Comparison of ENCODE assay signal across 1 cellular context in the genomic region with DNA sequence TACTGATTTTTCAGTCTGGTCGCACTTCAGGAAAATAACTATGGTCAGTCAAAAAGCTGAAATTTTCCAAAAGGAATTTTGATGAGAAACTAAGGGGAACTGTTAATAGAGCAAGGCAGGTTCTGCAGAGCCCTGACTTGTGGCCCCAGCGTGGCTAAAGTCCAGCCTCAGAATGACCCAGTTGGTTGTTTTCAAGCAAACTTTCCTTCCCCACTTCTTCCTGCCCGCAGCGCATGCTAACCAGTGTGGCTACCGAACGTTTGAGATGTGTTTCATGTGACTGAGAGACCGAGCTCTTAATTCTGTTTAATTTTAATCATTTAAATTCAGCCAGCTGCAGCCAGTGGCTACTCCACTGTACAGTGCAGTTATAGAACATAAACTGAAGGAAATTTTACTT.
TF ChIP-seq lines count a peak whose summit lies in the region.

No MANE protein-coding gene starts in this region.

TF ChIP-seq in HepG2, 621 proteins besides CTCF, POLR2A, EP300 and RAD21:
- peak; percentile 58 for TF ChIP-seq HNF4G (IDR thresholded peaks at IDR 0.05; ENCODE audit: borderline replicate concordance, low read depth, low read length)
- TF ChIP-seq HNF4G (CRISPR knock-in tag; IDR thresholded peaks at IDR 0.05; ENCODE audit: borderline replicate concordance, low read depth), result no peak
- peak; percentile 60; the same call in 1 of the 2 replicates for TF ChIP-seq ZNF264 (CRISPR knock-in tag; IDR thresholded peaks at IDR 0.05)
- TF ChIP-seq, protein P1, sequence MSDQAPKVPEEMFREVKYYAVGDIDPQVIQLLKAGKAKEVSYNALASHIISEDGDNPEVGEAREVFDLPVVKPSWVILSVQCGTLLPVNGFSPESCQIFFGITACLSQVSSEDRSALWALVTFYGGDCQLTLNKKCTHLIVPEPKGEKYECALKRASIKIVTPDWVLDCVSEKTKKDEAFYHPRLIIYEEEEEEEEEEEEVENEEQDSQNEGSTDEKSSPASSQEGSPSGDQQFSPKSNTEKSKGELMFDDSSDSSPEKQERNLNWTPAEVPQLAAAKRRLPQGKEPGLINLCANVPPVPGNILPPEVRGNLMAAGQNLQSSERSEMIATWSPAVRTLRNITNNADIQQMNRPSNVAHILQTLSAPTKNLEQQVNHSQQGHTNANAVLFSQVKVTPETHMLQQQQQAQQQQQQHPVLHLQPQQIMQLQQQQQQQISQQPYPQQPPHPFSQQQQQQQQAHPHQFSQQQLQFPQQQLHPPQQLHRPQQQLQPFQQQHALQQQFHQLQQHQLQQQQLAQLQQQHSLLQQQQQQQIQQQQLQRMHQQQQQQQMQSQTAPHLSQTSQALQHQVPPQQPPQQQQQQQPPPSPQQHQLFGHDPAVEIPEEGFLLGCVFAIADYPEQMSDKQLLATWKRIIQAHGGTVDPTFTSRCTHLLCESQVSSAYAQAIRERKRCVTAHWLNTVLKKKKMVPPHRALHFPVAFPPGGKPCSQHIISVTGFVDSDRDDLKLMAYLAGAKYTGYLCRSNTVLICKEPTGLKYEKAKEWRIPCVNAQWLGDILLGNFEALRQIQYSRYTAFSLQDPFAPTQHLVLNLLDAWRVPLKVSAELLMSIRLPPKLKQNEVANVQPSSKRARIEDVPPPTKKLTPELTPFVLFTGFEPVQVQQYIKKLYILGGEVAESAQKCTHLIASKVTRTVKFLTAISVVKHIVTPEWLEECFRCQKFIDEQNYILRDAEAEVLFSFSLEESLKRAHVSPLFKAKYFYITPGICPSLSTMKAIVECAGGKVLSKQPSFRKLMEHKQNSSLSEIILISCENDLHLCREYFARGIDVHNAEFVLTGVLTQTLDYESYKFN (CRISPR knock-in tag; conservative IDR thresholded peaks at IDR 0.05), result peak; percentile 71
- TF ChIP-seq KLF11 (CRISPR knock-in tag; IDR thresholded peaks at IDR 0.05), result no peak
- TF ChIP-seq, protein P2, sequence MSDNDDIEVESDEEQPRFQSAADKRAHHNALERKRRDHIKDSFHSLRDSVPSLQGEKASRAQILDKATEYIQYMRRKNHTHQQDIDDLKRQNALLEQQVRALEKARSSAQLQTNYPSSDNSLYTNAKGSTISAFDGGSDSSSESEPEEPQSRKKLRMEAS (IDR thresholded peaks at IDR 0.05), result peak; percentile 35; the same call in 1 of the 2 replicates
- TF ChIP-seq ARNT (IDR thresholded peaks at IDR 0.05), result no peak
- TF ChIP-seq ETV5 (CRISPR knock-in tag; IDR thresholded peaks at IDR 0.05; ENCODE audit: borderline replicate concordance), result peak; percentile 23; the same call in 1 of the 2 replicates
- TF ChIP-seq NCOR1 (IDR thresholded peaks at IDR 0.05; ENCODE audit: borderline replicate concordance, low read length), result 0 out of 2 replicates have a peak, but pooled peaks have one; percentile 39
- TF ChIP-seq, protein P3, sequence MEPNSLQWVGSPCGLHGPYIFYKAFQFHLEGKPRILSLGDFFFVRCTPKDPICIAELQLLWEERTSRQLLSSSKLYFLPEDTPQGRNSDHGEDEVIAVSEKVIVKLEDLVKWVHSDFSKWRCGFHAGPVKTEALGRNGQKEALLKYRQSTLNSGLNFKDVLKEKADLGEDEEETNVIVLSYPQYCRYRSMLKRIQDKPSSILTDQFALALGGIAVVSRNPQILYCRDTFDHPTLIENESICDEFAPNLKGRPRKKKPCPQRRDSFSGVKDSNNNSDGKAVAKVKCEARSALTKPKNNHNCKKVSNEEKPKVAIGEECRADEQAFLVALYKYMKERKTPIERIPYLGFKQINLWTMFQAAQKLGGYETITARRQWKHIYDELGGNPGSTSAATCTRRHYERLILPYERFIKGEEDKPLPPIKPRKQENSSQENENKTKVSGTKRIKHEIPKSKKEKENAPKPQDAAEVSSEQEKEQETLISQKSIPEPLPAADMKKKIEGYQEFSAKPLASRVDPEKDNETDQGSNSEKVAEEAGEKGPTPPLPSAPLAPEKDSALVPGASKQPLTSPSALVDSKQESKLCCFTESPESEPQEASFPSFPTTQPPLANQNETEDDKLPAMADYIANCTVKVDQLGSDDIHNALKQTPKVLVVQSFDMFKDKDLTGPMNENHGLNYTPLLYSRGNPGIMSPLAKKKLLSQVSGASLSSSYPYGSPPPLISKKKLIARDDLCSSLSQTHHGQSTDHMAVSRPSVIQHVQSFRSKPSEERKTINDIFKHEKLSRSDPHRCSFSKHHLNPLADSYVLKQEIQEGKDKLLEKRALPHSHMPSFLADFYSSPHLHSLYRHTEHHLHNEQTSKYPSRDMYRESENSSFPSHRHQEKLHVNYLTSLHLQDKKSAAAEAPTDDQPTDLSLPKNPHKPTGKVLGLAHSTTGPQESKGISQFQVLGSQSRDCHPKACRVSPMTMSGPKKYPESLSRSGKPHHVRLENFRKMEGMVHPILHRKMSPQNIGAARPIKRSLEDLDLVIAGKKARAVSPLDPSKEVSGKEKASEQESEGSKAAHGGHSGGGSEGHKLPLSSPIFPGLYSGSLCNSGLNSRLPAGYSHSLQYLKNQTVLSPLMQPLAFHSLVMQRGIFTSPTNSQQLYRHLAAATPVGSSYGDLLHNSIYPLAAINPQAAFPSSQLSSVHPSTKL (CRISPR knock-in tag; IDR thresholded peaks at IDR 0.05), result peak; percentile 34; the same call in 1 of the 2 replicates
- peak; percentile 36 for TF ChIP-seq SALL1 (CRISPR knock-in tag; IDR thresholded peaks at IDR 0.05)
- no peak for TF ChIP-seq RFX5 (IDR thresholded peaks at IDR 0.05; ENCODE audit: low read depth, low read length)
- TF ChIP-seq KDM4B (CRISPR knock-in tag; IDR thresholded peaks at IDR 0.05), result no peak
- peak; percentile 40 for TF ChIP-seq SAP130 (CRISPR knock-in tag; IDR thresholded peaks at IDR 0.05; ENCODE audit: low read depth)
- TF ChIP-seq ZNF644 (CRISPR knock-in tag; IDR thresholded peaks at IDR 0.05; ENCODE audit: low read depth), result 0 out of 2 replicates have a peak, but pooled peaks have one; percentile 19
- TF ChIP-seq STAG1 (CRISPR knock-in tag; IDR thresholded peaks at IDR 0.05), result 0 out of 2 replicates have a peak, but pooled peaks have one; percentile 9
- TF ChIP-seq ZNF292 (CRISPR knock-in tag; IDR thresholded peaks at IDR 0.05; ENCODE audit: borderline replicate concordance, low read depth), result 0 out of 2 replicates have a peak, but pooled peaks have one; percentile 59
- TF ChIP-seq MIXL1 (CRISPR knock-in tag; IDR thresholded peaks at IDR 0.05), result 0 out of 2 replicates have a peak, but pooled peaks have one; percentile 39
- no peak for TF ChIP-seq SNAI1 (CRISPR knock-in tag; IDR thresholded peaks at IDR 0.05; ENCODE audit: borderline replicate concordance)
- peak; percentile 81 for TF ChIP-seq ZNF331 (CRISPR knock-in tag; IDR thresholded peaks at IDR 0.05)
- no peak for TF ChIP-seq ZFP1 (CRISPR knock-in tag; IDR thresholded peaks at IDR 0.05)
- 0 out of 2 replicates have a peak, but pooled peaks have one; percentile 21 for TF ChIP-seq KMT2A (CRISPR knock-in tag; IDR thresholded peaks at IDR 0.05)
- TF ChIP-seq, protein P4, sequence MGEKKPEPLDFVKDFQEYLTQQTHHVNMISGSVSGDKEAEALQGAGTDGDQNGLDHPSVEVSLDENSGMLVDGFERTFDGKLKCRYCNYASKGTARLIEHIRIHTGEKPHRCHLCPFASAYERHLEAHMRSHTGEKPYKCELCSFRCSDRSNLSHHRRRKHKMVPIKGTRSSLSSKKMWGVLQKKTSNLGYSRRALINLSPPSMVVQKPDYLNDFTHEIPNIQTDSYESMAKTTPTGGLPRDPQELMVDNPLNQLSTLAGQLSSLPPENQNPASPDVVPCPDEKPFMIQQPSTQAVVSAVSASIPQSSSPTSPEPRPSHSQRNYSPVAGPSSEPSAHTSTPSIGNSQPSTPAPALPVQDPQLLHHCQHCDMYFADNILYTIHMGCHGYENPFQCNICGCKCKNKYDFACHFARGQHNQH (CRISPR knock-in tag; IDR thresholded peaks at IDR 0.05), result 0 out of 2 replicates have a peak, but pooled peaks have one; percentile 28
- TF ChIP-seq, protein P5, sequence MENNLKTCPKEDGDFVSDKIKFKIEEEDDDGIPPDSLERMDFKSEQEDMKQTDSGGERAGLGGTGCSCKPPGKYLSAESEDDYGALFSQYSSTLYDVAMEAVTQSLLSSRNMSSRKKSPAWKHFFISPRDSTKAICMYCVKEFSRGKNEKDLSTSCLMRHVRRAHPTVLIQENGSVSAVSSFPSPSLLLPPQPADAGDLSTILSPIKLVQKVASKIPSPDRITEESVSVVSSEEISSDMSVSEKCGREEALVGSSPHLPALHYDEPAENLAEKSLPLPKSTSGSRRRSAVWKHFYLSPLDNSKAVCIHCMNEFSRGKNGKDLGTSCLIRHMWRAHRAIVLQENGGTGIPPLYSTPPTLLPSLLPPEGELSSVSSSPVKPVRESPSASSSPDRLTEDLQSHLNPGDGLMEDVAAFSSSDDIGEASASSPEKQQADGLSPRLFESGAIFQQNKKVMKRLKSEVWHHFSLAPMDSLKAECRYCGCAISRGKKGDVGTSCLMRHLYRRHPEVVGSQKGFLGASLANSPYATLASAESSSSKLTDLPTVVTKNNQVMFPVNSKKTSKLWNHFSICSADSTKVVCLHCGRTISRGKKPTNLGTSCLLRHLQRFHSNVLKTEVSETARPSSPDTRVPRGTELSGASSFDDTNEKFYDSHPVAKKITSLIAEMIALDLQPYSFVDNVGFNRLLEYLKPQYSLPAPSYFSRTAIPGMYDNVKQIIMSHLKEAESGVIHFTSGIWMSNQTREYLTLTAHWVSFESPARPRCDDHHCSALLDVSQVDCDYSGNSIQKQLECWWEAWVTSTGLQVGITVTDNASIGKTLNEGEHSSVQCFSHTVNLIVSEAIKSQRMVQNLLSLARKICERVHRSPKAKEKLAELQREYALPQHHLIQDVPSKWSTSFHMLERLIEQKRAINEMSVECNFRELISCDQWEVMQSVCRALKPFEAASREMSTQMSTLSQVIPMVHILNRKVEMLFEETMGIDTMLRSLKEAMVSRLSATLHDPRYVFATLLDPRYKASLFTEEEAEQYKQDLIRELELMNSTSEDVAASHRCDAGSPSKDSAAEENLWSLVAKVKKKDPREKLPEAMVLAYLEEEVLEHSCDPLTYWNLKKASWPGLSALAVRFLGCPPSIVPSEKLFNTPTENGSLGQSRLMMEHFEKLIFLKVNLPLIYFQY (CRISPR knock-in tag; IDR thresholded peaks at IDR 0.05; ENCODE audit: borderline replicate concordance), result 0 out of 2 replicates have a peak, but pooled peaks have one; percentile 52
- 0 out of 2 replicates have a peak, but pooled peaks have one; percentile 6 for TF ChIP-seq RARA (CRISPR knock-in tag; IDR thresholded peaks at IDR 0.05)
- peak; percentile 76 for TF ChIP-seq HNF4A (CRISPR knock-in tag; IDR thresholded peaks at IDR 0.05)
- TF ChIP-seq FOXO1 (CRISPR knock-in tag; IDR thresholded peaks at IDR 0.05), result peak; percentile 19; the same call in 1 of the 2 replicates
TF ChIP-seq in HepG2: peak in this region for 20.
